10 cellular contexts compared by ENCODE assay signal in genomic region chr3:159787794-159788205, GRCh38. TPM values are rescaled to one million over a fixed set of nuclear protein-coding genes. Genes with fewer than 3 reads are reported as not detected.
DNase-seq lines count a peak whose midpoint lies in the region; ATAC-seq, FAIRE-seq and TF ChIP-seq lines count a peak whose summit lies in the region.
"Had no signal": no experiment of that assay in that cellular context is flagged by ENCODE, and none has a peak within 500 bp of the region (broad histone marks: within the 10 kb centered on the region; RNA-seq: fewer than 3 reads in every experiment).

No MANE protein-coding gene starts in this region.

- no peaks in the 10 kb centered on the region for H3K9me2 ChIP-seq in hepatocyte (replicated peaks; ENCODE audit: insufficient read depth)

- H3K36me3 ChIP-seq in brain microvascular endothelial cell (replicated peaks) = no peaks in the 10 kb centered on the region
- no peaks in the 10 kb centered on the region for H3K36me3 ChIP-seq in hepatocyte (replicated peaks; ENCODE audit: insufficient read depth, low read depth)
- H3K36me3 ChIP-seq in smooth muscle cell (ENCODE audit: low read depth) = no peaks in the 10 kb centered on the region

- H2AFZ ChIP-seq in hepatocyte (no peak overlapping the region), smooth muscle cell (ENCODE audit: low read depth) (no peak overlapping the region)

- ATAC-seq in HG03025 (IDR thresholded peaks at IDR 0.05; ENCODE audit: low FRiP score, unreplicated experiment) (no peak), GM18502 (IDR thresholded peaks at IDR 0.05; ENCODE audit: poor library complexity, unreplicated experiment) (no peak), HG02973 (IDR thresholded peaks at IDR 0.05; ENCODE audit: unreplicated experiment) (no peak)
- ATAC-seq: natural killer cell treated with Interleukin-12 subunit alpha and Interleukin-12 subunit beta and Interleukin-15 and Interleukin-18, amount 100 ng/mL, for 72 hours had no signal

- peaks cover 69% of the 10 kb centered on the region for H3K4me1 ChIP-seq in hepatocyte (ENCODE audit: insufficient read depth)
- H3K4me1 ChIP-seq in smooth muscle cell (ENCODE audit: low read depth) = peaks cover 23% of the 10 kb centered on the region

- H3F3A ChIP-seq in smooth muscle cell (ENCODE audit: low read depth) = peaks cover 4% of the 10 kb centered on the region

- H3K27me3 ChIP-seq in brain microvascular endothelial cell (replicated peaks) = no peaks in the 10 kb centered on the region
- H3K27me3 ChIP-seq in hepatocyte = no peaks in the 10 kb centered on the region
- no peaks in the 10 kb centered on the region for H3K27me3 ChIP-seq in smooth muscle cell (ENCODE audit: low read depth)

- no peak for TF ChIP-seq CTCF in brain microvascular endothelial cell (IDR thresholded peaks at IDR 0.05; ENCODE audit: low read depth, low read length, missing control alignments)
- no peak for TF ChIP-seq CTCF in hepatocyte (IDR thresholded peaks at IDR 0.05; ENCODE audit: poor library complexity)
- TF ChIP-seq CTCF in smooth muscle cell (IDR thresholded peaks at IDR 0.05; ENCODE audit: borderline replicate concordance, insufficient read depth, poor library complexity, severe bottlenecking) = no peak

- peak overlapping the region; percentile 93 for H3K27ac ChIP-seq in brain microvascular endothelial cell
- H3K27ac ChIP-seq in hepatocyte = peak overlapping the region; percentile 83
- peak overlapping the region; percentile 95 for H3K27ac ChIP-seq in smooth muscle cell (ENCODE audit: low read depth)

- FAIRE-seq in urothelium cell line (lab: Jason Lieb, UNC) = no peak

- no peak overlapping the region for H3K4me3 ChIP-seq in brain microvascular endothelial cell (ENCODE audit: low read depth, low read length)
- no peak overlapping the region for H3K4me3 ChIP-seq in hepatocyte
- peak overlapping the region; percentile 6 for H3K4me3 ChIP-seq in smooth muscle cell

- in situ Hi-C loops in brain microvascular endothelial cell (cut with HindIII; ENCODE audit: low pct_ligation_motif_present, low sequenced_read_pairs) = loop anchor here (25.0 kb wide), 1 partner anchor 175 kb away; no protein-coding TSS in a partner anchor

- H3K9me3 ChIP-seq in hepatocyte (ENCODE audit: low read depth) (no peaks in the 10 kb centered on the region), smooth muscle cell (replicated peaks; ENCODE audit: low read depth) (no peaks in the 10 kb centered on the region)

- H3K4me2 ChIP-seq in hepatocyte (peak overlapping the region; percentile 42), smooth muscle cell (peak overlapping the region; percentile 77)

- DNase-seq in HT1080 (ENCODE audit: low read depth) (peak; percentile 48), brain microvascular endothelial cell (peak; percentile 94), hepatocyte (ENCODE audit: low spot score) (peak; percentile 65), smooth muscle cell (lab: John Stamatoyannopoulos, UW; ENCODE audit: unreplicated experiment) (no peak), urothelium cell line (ENCODE audit: low spot score) (no peak)
- DNase-seq: erythroblast had no signal

- H3K79me2 ChIP-seq in hepatocyte (no peaks in the 10 kb centered on the region), smooth muscle cell (ENCODE audit: low read depth) (peaks cover 70% of the 10 kb centered on the region)

- WGBS in hepatocyte (ENCODE audit: low lambda C conversion rate, missing lambda C conversion rate) = 33% methylated on average over 5 of the region's 5 CpGs
- 18% methylated on average over 5 of the region's 5 CpGs for WGBS in smooth muscle cell (ENCODE audit: low lambda C conversion rate)

- H4K20me1 ChIP-seq in hepatocyte (ENCODE audit: insufficient read depth, poor library complexity, severe bottlenecking) (no peaks in the 10 kb centered on the region), smooth muscle cell (ENCODE audit: low read depth) (peaks cover 28% of the 10 kb centered on the region)

- peak overlapping the region; percentile 70 for H3K9ac ChIP-seq in smooth muscle cell (ENCODE audit: low read depth)

RNA-seq across cellular contexts. Expression of gene SCHIP1, which starts 51.9 kb away (rescaled TPM):
- 3.1 and 7.2 TPM in 2 replicates for total RNA-seq in HT1080 (2014; rRNA removed; shearing (Covaris generic))
- polyA plus RNA-seq in HT1080 (2015; cell fraction: cytosol; rRNA removed) = 7.3 and 10.6 TPM in 2 replicates
- 15.2 and 17.4 TPM in 2 replicates for polyA plus RNA-seq in HT1080 (2015; cell fraction: nucleus; rRNA removed)
- total RNA-seq in hepatocyte = 3.8 and 12.6 TPM in 2 replicates
- polyA plus RNA-seq in hepatocyte = 4.3 and 5.2 TPM in 2 replicates
- 2.4 and 12.4 TPM in 2 replicates for total RNA-seq in smooth muscle cell
- 3.5 and 5.1 TPM in 2 replicates for polyA plus RNA-seq in smooth muscle cell
- total RNA-seq: natural killer cell treated with Interleukin-12 subunit alpha and Interleukin-12 subunit beta and Interleukin-15 and Interleukin-18, amount 100 ng/mL, for 72 hours had no signal

Comparison
In these comparisons a context has a peak if more than half of its experiments do, and no peak if none do; other contexts are left out.
1. DNase-seq: peak in HT1080 (single experiment), brain microvascular endothelial cell (single experiment) and hepatocyte (single experiment); none in smooth muscle cell (single experiment) and urothelium cell line (single experiment).
2. Peak in every context shown above with its lines, with median percentiles within 50 percentile points of each other: H3K27ac ChIP-seq.